8 cellular contexts compared by ENCODE assay signal in genomic region chr5:107673106-107673367, GRCh38. TPM values are rescaled to one million over a fixed set of nuclear protein-coding genes. Genes with fewer than 3 reads are reported as not detected.
DNase-seq lines count a peak whose midpoint lies in the region; TF ChIP-seq lines count a peak whose summit lies in the region.

No MANE protein-coding gene starts in this region.

- no peaks in the 10 kb centered on the region for H3K36me3 ChIP-seq in fibroblast of lung (ENCODE audit: control insufficient read depth, insufficient read depth, low read length)
- H3K36me3 ChIP-seq in sigmoid colon, result no peaks in the 10 kb centered on the region

- H3K9me3 ChIP-seq in fibroblast of lung (ENCODE audit: control insufficient read depth, insufficient read depth, low read depth, low read length) (no peaks in the 10 kb centered on the region), sigmoid colon (no peaks in the 10 kb centered on the region)

- H3K79me2 ChIP-seq in fibroblast of lung (ENCODE audit: control insufficient read depth, insufficient read depth, low read length), result peaks cover 2% of the 10 kb centered on the region

- H3K27me3 ChIP-seq in fibroblast of lung (ENCODE audit: control insufficient read depth, insufficient read depth, low read length) (no peaks in the 10 kb centered on the region), sigmoid colon (peaks cover 0 to 23% (median 0%) of the 10 kb centered on the region in 3 donors)

- H3K4me3 ChIP-seq in fibroblast of lung (replicated peaks in 1 of 4; ENCODE audit: control extremely low read depth in 1 of 4, insufficient read depth in 1 of 4, low read depth in 3 of 4, low read length in 4 of 4) (peak overlapping the region; percentile 71 to 76 (median 74)), sigmoid colon (peak overlapping the region; percentile 47 to 68 (median 66))

- H3K4me1 ChIP-seq in fibroblast of lung (ENCODE audit: control insufficient read depth, extremely low read depth, insufficient read depth, low read length) (no peaks in the 10 kb centered on the region), sigmoid colon (peaks cover 0 to 30% (median 23%) of the 10 kb centered on the region in 4 donors)

- peak; percentile 26 for DNase-seq in GM13977 (ENCODE audit: low spot score)
- peak; percentile 2 for DNase-seq in RPMI7951 (ENCODE audit: low read depth)
- no peak for DNase-seq in fibroblast of lung (ENCODE audit: low read depth in 2 of 2)
- no peak for DNase-seq in sigmoid colon
- DNase-seq in inferior parietal cortex (ENCODE audit: extremely low spot score), result no peak
- no peak for DNase-seq in dermis blood vessel endothelial cell
- no peak for DNase-seq in ecto neural progenitor cell (ENCODE audit: low spot score)
- no peak for DNase-seq in stimulated activated CD4-positive, alpha-beta T cell treated with anti-CD3 and anti-CD28 coated beads, Interleukin-12 subunit alpha, Interleukin-12 subunit beta, amount 100 ng/mL, for 4 hours

- peak overlapping the region; percentile 77 for H2AFZ ChIP-seq in fibroblast of lung (ENCODE audit: low read length)

- in situ Hi-C loops in GM13977 (cut with MboI; ENCODE audit: low pct_unique_long_range_greater_than_20kb, low sequenced_read_pairs, unreplicated experiment), result no loop called here

- H3K9ac ChIP-seq in fibroblast of lung (ENCODE audit: insufficient read depth, low read length), result no peak overlapping the region

- WGBS in sigmoid colon, 2 donors, result 0 to 1% methylated on average over 11 of the region's 11 CpGs

- no peak for TF ChIP-seq POLR2A in sigmoid colon (IDR thresholded peaks at IDR 0.05)

- no peaks in the 10 kb centered on the region for H4K20me1 ChIP-seq in fibroblast of lung (ENCODE audit: control insufficient read depth, extremely low read depth, insufficient read depth, low read length)

- TF ChIP-seq CTCF in GM13977 (IDR thresholded peaks at IDR 0.05; ENCODE audit: extremely low read depth, insufficient read depth, missing control alignments), result no peak
- TF ChIP-seq CTCF in fibroblast of lung (conservative IDR thresholded peaks at IDR 0.05 in 1 of 2, IDR thresholded peaks at IDR 0.05 in 1 of 2; ENCODE audit: low read depth in 1 of 2, low read length in 2 of 2), result no peak
- no peak for TF ChIP-seq CTCF in sigmoid colon (IDR thresholded peaks at IDR 0.05)

- intact Hi-C loops in sigmoid colon (cut with DNase I), result loop anchor here (5.0 kb wide), 2 partner anchors 101 to 311 kb away; no protein-coding TSS in a partner anchor

- H3K4me2 ChIP-seq in fibroblast of lung (ENCODE audit: extremely low read depth, insufficient read depth, low read length), result peak overlapping the region; percentile 96

- TF ChIP-seq EP300 in sigmoid colon (IDR thresholded peaks at IDR 0.05), result no peak

- H3K27ac ChIP-seq in fibroblast of lung (ENCODE audit: insufficient read depth, low read length), result peak overlapping the region; percentile 62
- H3K27ac ChIP-seq in sigmoid colon, result peak overlapping the region; percentile 59 to 79 (median 74)

RNA-seq across cellular contexts. Expression of gene EFNA5, which starts 2.3 kb away (rescaled TPM):
- total RNA-seq in RPMI7951 (2014; rRNA removed; shearing (Covaris generic)), result 0.96 and 2.6 TPM in 2 replicates
- 1.8 and 3.5 TPM in 2 replicates for total RNA-seq in fibroblast of lung
- 3.7 and 4.3 TPM in 2 replicates for polyA plus RNA-seq in fibroblast of lung
- 3.9 and 5.6 TPM in 2 replicates for polyA plus RNA-seq in fibroblast of lung (2012)
- 5.6 and 13.6 TPM in 2 replicates for polyA minus RNA-seq in fibroblast of lung (ENCODE audit: low replicate concordance)
- 10 to 100 TPM in 1 of 4 donors, 1 to 10 TPM in 3; 6.8 to 10.8 (median 9.6) TPM for total RNA-seq in sigmoid colon
- polyA plus RNA-seq in sigmoid colon, result 1 to 10 TPM in 2 of 3 donors, under 1 TPM in 1; 0.60 to 4.4 (median 1.4) TPM
- 36.1 and 77.0 TPM in 2 replicates for total RNA-seq in dermis blood vessel endothelial cell

Comparison
In these comparisons a context has a peak if more than half of its experiments do, and no peak if none do; other contexts are left out.
1. DNase-seq: peak in GM13977 (single experiment) and RPMI7951 (single experiment); none in fibroblast of lung (0 of 2), sigmoid colon (single experiment), inferior parietal cortex (single experiment), dermis blood vessel endothelial cell (single experiment), ecto neural progenitor cell (single experiment) and stimulated activated CD4-positive, alpha-beta T cell treated with anti-CD3 and anti-CD28 coated beads, Interleukin-12 subunit alpha, Interleukin-12 subunit beta, amount 100 ng/mL, for 4 hours (single experiment).